Comparison of ENCODE assay signal across 9 cellular contexts in the genomic region with DNA sequence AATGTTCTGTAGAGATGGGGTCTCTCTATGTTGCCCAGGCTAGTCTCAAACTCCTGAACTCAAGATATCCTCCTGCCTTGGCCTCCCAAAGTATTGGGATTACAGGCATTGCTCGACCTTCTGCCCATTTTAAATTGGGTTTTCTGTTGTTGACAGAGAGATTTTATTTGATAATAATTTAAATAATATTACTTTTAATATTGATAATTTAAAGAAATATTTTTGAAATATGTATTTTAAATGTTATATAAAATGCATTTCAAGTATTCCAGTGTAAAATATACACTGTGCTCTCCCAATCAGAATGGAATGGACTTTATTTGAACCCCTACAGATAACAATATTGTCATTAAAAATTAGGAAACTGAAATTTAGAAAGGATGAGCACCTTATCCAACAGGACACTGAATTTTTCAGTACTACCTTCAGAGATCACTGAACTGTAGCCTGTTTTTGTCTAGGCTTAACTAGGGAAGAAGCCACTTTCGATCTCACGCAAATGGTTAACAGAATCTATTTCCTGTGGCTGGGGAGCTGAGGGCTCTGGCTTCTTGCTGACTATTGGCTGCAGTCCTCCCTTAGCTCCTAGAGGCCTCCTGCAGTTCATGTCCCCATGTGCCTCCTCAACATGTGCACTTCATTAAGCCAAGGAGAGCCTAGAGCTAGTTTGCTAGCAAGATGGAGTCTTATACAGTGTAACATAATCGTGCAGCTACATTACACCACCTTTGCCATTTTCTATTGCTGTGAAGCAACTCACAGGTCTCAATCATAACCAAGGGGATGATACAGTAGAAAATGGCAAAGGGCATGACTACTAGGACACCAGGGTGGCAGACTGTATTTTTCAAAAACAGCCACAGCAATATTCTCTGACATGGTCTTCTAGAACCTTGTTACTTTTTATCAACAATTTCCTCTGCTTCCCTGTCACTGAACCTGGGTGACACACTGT.
DNase-seq lines count a peak whose midpoint lies in the region; ATAC-seq, FAIRE-seq and TF ChIP-seq lines count a peak whose summit lies in the region.
"Had no signal": no experiment of that assay in that cellular context is flagged by ENCODE, and none has a peak within 500 bp of the region (broad histone marks: within the 10 kb centered on the region; RNA-seq: fewer than 3 reads in every experiment).

No MANE protein-coding gene starts in this region.

- peak; percentile 43 for FAIRE-seq in H54 (lab: Jason Lieb, UNC)
- FAIRE-seq: keratinocyte had no signal

- DNase-seq in H54 (ENCODE audit: insufficient read length, low spot score) (no peak), MM.1S (peak; percentile 39), memory B cell (ENCODE audit: low spot score in 2 of 2) (no peak), SHP77 treated with DMSO at 0.1 percent for 48 hours (lab: John Stamatoyannopoulos, UW) (no peak), left lung (no peak)
- no peak for DNase-seq in stimulated activated naive CD4-positive, alpha-beta T cell treated with Interleukin-2 at 50 U/mL for 16 hours (lab: John Stamatoyannopoulos, UW)
- no peak for DNase-seq in effector CD4-positive, alpha-beta T cell

- H3K9ac ChIP-seq in MM.1S (ENCODE audit: low read length), result no peak overlapping the region

- H3K79me2 ChIP-seq in MM.1S (ENCODE audit: low read length), result no peaks in the 10 kb centered on the region

- H3K9me2 ChIP-seq in MM.1S (replicated peaks; ENCODE audit: insufficient read depth, low read length), result no peaks in the 10 kb centered on the region

- peaks cover 14% of the 10 kb centered on the region for H3K36me3 Mint-ChIP-seq in memory B cell

- ATAC-seq in GM18870 (IDR thresholded peaks at IDR 0.05; ENCODE audit: unreplicated experiment) (peak; percentile 79), memory B cell (ENCODE audit: low read depth) (peak; percentile 39), left lung (no peak)

- H3K27me3 Mint-ChIP-seq in memory B cell, result no peaks in the 10 kb centered on the region

- H3K27ac ChIP-seq in MM.1S (ENCODE audit: low read length) (no peak overlapping the region), left lung (no peak overlapping the region)

- H3K27ac Mint-ChIP-seq in memory B cell, result peak overlapping the region; percentile 35

- intact Hi-C loops in left lung (cut with DNase I), result no loop called here

- H3K27me3 ChIP-seq in MM.1S (replicated peaks; ENCODE audit: insufficient read depth, low read length) (no peaks in the 10 kb centered on the region), left lung (no peaks in the 10 kb centered on the region)

- H3K9me3 Mint-ChIP-seq in memory B cell, result peaks cover 3% of the 10 kb centered on the region

- H3K4me3 ChIP-seq in MM.1S (ENCODE audit: low read length) (no peak overlapping the region), left lung (no peak overlapping the region)

- peaks cover 16% of the 10 kb centered on the region for H3K4me1 ChIP-seq in MM.1S (ENCODE audit: low read length)
- peaks cover 0 to 5% of the 10 kb centered on the region in 2 donors for H3K4me1 ChIP-seq in left lung

- no peaks in the 10 kb centered on the region for H4K20me1 ChIP-seq in MM.1S (ENCODE audit: insufficient read depth, low read length)

- no peak overlapping the region for H3K4me3 Mint-ChIP-seq in memory B cell

- H3K36me3 ChIP-seq in MM.1S (replicated peaks; ENCODE audit: insufficient read depth, low read length), result no peaks in the 10 kb centered on the region; the same call in 1 of the 2 replicates
- H3K36me3 ChIP-seq in left lung, result peaks cover 0 to 13% of the 10 kb centered on the region in 2 donors

- H3K9me3 ChIP-seq in MM.1S (replicated peaks; ENCODE audit: insufficient read depth, low read length) (no peaks in the 10 kb centered on the region), left lung (no peaks in the 10 kb centered on the region)

- peaks cover 8% of the 10 kb centered on the region for H3F3A ChIP-seq in MM.1S (ENCODE audit: insufficient read depth, low read length)

- H3K4me1 Mint-ChIP-seq in memory B cell, result peaks cover 21% of the 10 kb centered on the region

- no peak for TF ChIP-seq POLR2A in H54 (IDR thresholded peaks at IDR 0.05; ENCODE audit: low read depth, low read length)

- TF ChIP-seq CTCF in MM.1S (IDR thresholded peaks at IDR 0.05; ENCODE audit: low read length) (no peak), left lung (IDR thresholded peaks at IDR 0.05) (no peak)

- H2AFZ ChIP-seq in MM.1S (ENCODE audit: low read length), result no peak overlapping the region

- H3K4me2 ChIP-seq in MM.1S (ENCODE audit: low read depth, low read length), result peak overlapping the region; percentile 10; the same call in 1 of the 2 replicates
